Comparison of ENCODE assay signal across 19 cellular contexts in the genomic region with DNA sequence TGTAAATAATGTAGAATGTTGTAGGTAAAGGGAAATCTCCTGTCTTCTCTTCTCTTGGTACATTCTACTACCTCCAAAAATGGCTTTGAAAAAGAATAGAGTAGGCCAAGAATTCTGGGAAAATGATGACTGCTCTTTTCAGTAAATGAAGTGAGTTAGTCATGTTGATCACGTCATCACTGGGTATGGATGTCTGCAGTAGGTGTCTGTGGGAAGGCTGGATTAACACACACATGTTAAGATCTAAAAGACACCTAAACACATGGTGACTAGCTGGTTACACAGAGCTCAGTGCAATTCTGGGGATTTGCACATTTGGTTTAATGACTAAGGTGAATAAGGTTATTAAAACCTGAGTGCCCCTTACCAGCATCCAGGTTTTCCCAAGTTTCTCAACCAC.
"Had no signal": no experiment of that assay in that cellular context is flagged by ENCODE, and none has a peak within 500 bp of the region (broad histone marks: within the 10 kb centered on the region; RNA-seq: fewer than 3 reads in every experiment).

No MANE protein-coding gene starts in this region.

- H3K4me1 Mint-ChIP-seq: endodermal cell, nephron progenitor cell had no signal

- DNase-seq: activated CD4-positive, alpha-beta T cell treated with anti-CD3 and anti-CD28 coated beads, Interleukin-2, amount 50 U/mL, for 48 hours; amygdala; brain microvascular endothelial cell; dorsolateral prefrontal cortex; endodermal cell; heart left ventricle; nephron progenitor cell; stimulated activated CD4-positive, alpha-beta T cell treated with anti-CD3 and anti-CD28 coated beads, Interleukin-4, amount 100 ng/mL, for 24 hours; stimulated activated naive CD4-positive, alpha-beta T cell; substantia nigra; trophoblast cell had no signal

- H3K27ac ChIP-seq: brain microvascular endothelial cell, dorsolateral prefrontal cortex, esophagus muscularis mucosa, heart left ventricle, right atrium auricular region had no signal

- ATAC-seq: activated CD4-positive, CD25-positive, alpha-beta regulatory T cell treated with anti-CD3 and anti-CD28 coated beads, Interleukin-2, amount 50 U/mL, for 24 hours had no signal

- H3K9me3 ChIP-seq: right atrium auricular region had no signal

- H3K27ac Mint-ChIP-seq: activated naive CD4-positive, alpha-beta T cell treated with anti-CD3 and anti-CD28 coated beads, Interleukin-2, amount 50 U/mL, for 72 hours; activated T-helper 2 cell treated with anti-CD3 and anti-CD28 coated beads, Interferon-gamma antibody, Interleukin-2, Interleukin-4, amounts not matched to agents 10 μg/mL and 5 μg/mL and 100 μg/mL, durations not matched to agents 14 hours and 24 hours and 36 hours; endodermal cell; nephron progenitor cell; progenitor cell of endocrine pancreas had no signal

- FAIRE-seq: frontal cortex had no signal

- H3K4me3 ChIP-seq: dorsolateral prefrontal cortex, esophagus muscularis mucosa, right atrium auricular region, skin epidermis had no signal

- H3K36me3 ChIP-seq: brain microvascular endothelial cell, esophagus muscularis mucosa, heart left ventricle, right atrium auricular region had no signal

- H3K27me3 ChIP-seq: brain microvascular endothelial cell, esophagus muscularis mucosa, heart left ventricle, right atrium auricular region had no signal

- H3K4me1 ChIP-seq: heart left ventricle, right atrium auricular region had no signal

- H3K4me3 Mint-ChIP-seq: endodermal cell, nephron progenitor cell had no signal
